Comparison of ENCODE assay signal across 1 cellular context in the genomic region with DNA sequence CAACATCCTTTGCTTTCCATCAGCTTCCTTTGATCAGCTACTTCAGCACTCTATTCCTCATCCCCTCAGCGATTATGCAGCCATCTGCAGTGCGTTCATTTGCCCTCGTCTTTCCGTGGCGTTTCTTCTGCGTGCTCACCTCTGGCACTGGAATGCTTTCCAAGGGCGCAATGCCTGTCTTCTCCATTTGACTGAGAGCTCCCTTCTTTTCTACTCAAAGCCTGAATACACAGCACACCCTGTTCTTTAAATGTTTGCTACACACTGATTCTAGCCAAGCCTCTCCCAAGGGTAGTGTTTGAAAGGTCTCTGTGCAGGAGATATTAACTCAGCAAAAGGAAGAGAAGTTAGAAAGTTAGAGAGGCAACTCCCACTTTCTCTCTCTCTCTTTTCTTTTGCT.
TF ChIP-seq lines count a peak whose summit lies in the region.

No MANE protein-coding gene starts in this region.

TF ChIP-seq in A549, 52 proteins besides CTCF, POLR2A, EP300 and RAD21:
- TF ChIP-seq RNF2 (IDR thresholded peaks at IDR 0.05; ENCODE audit: borderline replicate concordance, low read depth), result no peak
- TF ChIP-seq ZSCAN20 (CRISPR knock-in tag; IDR thresholded peaks at IDR 0.05), result no peak
- TF ChIP-seq, protein P1, sequence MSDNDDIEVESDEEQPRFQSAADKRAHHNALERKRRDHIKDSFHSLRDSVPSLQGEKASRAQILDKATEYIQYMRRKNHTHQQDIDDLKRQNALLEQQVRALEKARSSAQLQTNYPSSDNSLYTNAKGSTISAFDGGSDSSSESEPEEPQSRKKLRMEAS (IDR thresholded peaks at IDR 0.05), result no peak
- TF ChIP-seq, protein P2, sequence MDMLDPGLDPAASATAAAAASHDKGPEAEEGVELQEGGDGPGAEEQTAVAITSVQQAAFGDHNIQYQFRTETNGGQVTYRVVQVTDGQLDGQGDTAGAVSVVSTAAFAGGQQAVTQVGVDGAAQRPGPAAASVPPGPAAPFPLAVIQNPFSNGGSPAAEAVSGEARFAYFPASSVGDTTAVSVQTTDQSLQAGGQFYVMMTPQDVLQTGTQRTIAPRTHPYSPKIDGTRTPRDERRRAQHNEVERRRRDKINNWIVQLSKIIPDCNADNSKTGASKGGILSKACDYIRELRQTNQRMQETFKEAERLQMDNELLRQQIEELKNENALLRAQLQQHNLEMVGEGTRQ (IDR thresholded peaks at IDR 0.05), result no peak
- no peak for TF ChIP-seq GATA3 (IDR thresholded peaks at IDR 0.05; ENCODE audit: borderline replicate concordance)
- no peak for TF ChIP-seq MAFK (IDR thresholded peaks at IDR 0.05; ENCODE audit: partially characterized antibody)
- TF ChIP-seq ZFP36 (IDR thresholded peaks at IDR 0.05; ENCODE audit: borderline replicate concordance, partially characterized antibody), result no peak
- TF ChIP-seq CHD2 (IDR thresholded peaks at IDR 0.05; ENCODE audit: low read length, partially characterized antibody), result no peak
- TF ChIP-seq MAZ (IDR thresholded peaks at IDR 0.05; ENCODE audit: borderline replicate concordance, low read depth, low read length), result no peak
- TF ChIP-seq ZC3H11A (IDR thresholded peaks at IDR 0.05), result no peak
- TF ChIP-seq REST (IDR thresholded peaks at IDR 0.05), result no peak
- TF ChIP-seq ATOH8 (CRISPR knock-in tag; IDR thresholded peaks at IDR 0.05; ENCODE audit: low read depth), result no peak
- TF ChIP-seq, protein P3, sequence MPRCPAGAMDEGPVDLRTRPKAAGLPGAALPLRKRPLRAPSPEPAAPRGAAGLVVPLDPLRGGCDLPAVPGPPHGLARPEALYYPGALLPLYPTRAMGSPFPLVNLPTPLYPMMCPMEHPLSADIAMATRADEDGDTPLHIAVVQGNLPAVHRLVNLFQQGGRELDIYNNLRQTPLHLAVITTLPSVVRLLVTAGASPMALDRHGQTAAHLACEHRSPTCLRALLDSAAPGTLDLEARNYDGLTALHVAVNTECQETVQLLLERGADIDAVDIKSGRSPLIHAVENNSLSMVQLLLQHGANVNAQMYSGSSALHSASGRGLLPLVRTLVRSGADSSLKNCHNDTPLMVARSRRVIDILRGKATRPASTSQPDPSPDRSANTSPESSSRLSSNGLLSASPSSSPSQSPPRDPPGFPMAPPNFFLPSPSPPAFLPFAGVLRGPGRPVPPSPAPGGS (IDR thresholded peaks at IDR 0.05), result no peak
- no peak for TF ChIP-seq TP53 (CRISPR knock-in tag; IDR thresholded peaks at IDR 0.05)
- no peak for TF ChIP-seq BHLHE40 (IDR thresholded peaks at IDR 0.05; ENCODE audit: low read depth, low read length)
